In genomic region chr17:7242717-7243576, GRCh38 we compare ENCODE assay signal across 8 cellular contexts. TPM values are rescaled to one million over a fixed set of nuclear protein-coding genes. Genes with fewer than 3 reads are reported as not detected.
DNase-seq lines count a peak whose midpoint lies in the region; ATAC-seq and TF ChIP-seq lines count a peak whose summit lies in the region.

No MANE protein-coding gene starts in this region.

- H3K27me3 Mint-ChIP-seq in chondrocyte (ENCODE audit: low read depth) = no peaks in the 10 kb centered on the region

- peak overlapping the region; percentile 100 for H3K27ac Mint-ChIP-seq in chondrocyte (ENCODE audit: unreplicated experiment)

- DNase-seq in 8988T (peak; percentile 77), NCI-H446 (lab: John Stamatoyannopoulos, UW) (peak; percentile 85 to 94), chondrocyte (ENCODE audit: low spot score) (no peak), kidney glomerular epithelial cell (lab: John Stamatoyannopoulos, UW) (peak; percentile 85)
- peak; percentile 90 for DNase-seq in activated CD4-positive, alpha-beta T cell treated with anti-CD3 and anti-CD28 coated beads for 1 hour
- peak; percentile 94 for DNase-seq in stimulated activated CD4-positive, alpha-beta T cell treated with anti-CD3 and anti-CD28 coated beads, Interleukin-15, amount 100 ng/mL, for 24 hours

- TF ChIP-seq CTCF in chondrocyte (IDR thresholded peaks at IDR 0.05) = peak; percentile 15

- ATAC-seq in GM18861 (IDR thresholded peaks at IDR 0.05; ENCODE audit: unreplicated experiment) = peak; percentile 41
- peak; percentile 44 for ATAC-seq in HG03159 (IDR thresholded peaks at IDR 0.05; ENCODE audit: unreplicated experiment)

- H3K4me1 Mint-ChIP-seq in chondrocyte (ENCODE audit: low read depth) = peaks cover 33% of the 10 kb centered on the region

- peaks cover 26% of the 10 kb centered on the region for H3K36me3 Mint-ChIP-seq in chondrocyte (ENCODE audit: low read depth)

- H3K4me3 Mint-ChIP-seq in chondrocyte (ENCODE audit: unreplicated experiment) = peak overlapping the region; percentile 87

- no peaks in the 10 kb centered on the region for H3K9me3 Mint-ChIP-seq in chondrocyte (ENCODE audit: low read depth)

RNA-seq across cellular contexts. Expression of gene GABARAP, which starts 0.7 kb away (rescaled TPM):
- total RNA-seq in chondrocyte = 449 to 459 TPM (median 455 TPM) in 3 replicates

RNA-seq across cellular contexts. Expression of gene PHF23, which starts 3.7 kb away (rescaled TPM):
- total RNA-seq in chondrocyte = 49.5 to 57.8 TPM (median 53.1 TPM) in 3 replicates

RNA-seq across cellular contexts. Expression of gene CTDNEP1, which starts 8.6 kb away (rescaled TPM):
- 105 to 118 TPM (median 111 TPM) in 3 replicates for total RNA-seq in chondrocyte

RNA-seq across cellular contexts. Expression of gene DVL2, which starts 8.6 kb away (rescaled TPM):
- 58.8 to 65.2 TPM (median 59.5 TPM) in 3 replicates for total RNA-seq in chondrocyte

RNA-seq across cellular contexts. Expression of gene ELP5, which starts 9.1 kb away (rescaled TPM):
- 24.9 to 32.7 TPM (median 25.8 TPM) in 3 replicates for total RNA-seq in chondrocyte
